ENCODE assay signal across 1 cellular context in the genomic region with DNA sequence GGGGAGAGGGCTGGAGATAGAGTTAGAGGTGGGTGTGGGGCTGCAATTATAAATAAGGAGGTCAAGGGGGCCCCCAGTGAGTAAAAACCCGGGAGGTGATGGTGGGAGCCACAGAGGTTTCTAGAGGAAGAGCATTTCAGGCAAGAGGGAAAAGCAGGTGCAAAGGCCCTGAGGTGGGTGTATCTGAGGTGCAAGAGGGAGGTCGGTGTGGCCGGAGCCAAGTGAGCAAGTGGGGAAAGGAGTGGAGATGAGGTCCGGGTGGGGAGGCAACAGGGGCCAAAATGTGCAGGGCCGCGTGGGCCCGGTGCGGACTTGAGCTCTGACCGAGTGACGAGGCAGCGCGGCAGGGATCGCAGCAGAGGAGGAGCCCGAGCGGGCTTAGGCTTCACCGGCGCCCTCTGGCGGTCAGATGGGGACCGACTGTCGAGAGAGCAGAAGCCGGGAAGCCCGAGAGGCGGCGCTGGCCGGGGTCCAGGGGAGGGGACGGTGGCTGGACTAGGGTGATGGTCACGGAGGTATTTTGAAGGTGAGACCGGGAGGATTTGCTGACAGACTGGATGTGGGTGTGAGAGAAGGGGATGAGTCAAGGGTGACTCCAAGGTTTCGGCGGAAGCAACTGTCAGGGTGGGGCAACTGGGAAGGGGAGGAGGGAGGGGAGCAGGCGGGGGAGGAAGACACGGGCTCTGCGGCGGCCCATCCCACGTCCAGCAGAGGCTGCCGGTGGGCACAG.
TF ChIP-seq lines count a peak whose summit lies in the region.

No MANE protein-coding gene starts in this region.

TF ChIP-seq in WTC11, 78 proteins besides CTCF, POLR2A, EP300 and RAD21 (continued from another document):
- TF ChIP-seq, protein P1, sequence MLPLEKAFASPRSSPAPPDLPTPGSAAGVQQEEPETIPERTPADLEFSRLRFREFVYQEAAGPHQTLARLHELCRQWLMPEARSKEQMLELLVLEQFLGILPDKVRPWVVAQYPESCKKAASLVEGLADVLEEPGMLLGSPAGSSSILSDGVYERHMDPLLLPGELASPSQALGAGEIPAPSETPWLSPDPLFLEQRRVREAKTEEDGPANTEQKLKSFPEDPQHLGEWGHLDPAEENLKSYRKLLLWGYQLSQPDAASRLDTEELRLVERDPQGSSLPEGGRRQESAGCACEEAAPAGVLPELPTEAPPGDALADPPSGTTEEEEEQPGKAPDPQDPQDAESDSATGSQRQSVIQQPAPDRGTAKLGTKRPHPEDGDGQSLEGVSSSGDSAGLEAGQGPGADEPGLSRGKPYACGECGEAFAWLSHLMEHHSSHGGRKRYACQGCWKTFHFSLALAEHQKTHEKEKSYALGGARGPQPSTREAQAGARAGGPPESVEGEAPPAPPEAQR (CRISPR knock-in tag; IDR thresholded peaks at IDR 0.05) = no peak
- TF ChIP-seq, protein P2, sequence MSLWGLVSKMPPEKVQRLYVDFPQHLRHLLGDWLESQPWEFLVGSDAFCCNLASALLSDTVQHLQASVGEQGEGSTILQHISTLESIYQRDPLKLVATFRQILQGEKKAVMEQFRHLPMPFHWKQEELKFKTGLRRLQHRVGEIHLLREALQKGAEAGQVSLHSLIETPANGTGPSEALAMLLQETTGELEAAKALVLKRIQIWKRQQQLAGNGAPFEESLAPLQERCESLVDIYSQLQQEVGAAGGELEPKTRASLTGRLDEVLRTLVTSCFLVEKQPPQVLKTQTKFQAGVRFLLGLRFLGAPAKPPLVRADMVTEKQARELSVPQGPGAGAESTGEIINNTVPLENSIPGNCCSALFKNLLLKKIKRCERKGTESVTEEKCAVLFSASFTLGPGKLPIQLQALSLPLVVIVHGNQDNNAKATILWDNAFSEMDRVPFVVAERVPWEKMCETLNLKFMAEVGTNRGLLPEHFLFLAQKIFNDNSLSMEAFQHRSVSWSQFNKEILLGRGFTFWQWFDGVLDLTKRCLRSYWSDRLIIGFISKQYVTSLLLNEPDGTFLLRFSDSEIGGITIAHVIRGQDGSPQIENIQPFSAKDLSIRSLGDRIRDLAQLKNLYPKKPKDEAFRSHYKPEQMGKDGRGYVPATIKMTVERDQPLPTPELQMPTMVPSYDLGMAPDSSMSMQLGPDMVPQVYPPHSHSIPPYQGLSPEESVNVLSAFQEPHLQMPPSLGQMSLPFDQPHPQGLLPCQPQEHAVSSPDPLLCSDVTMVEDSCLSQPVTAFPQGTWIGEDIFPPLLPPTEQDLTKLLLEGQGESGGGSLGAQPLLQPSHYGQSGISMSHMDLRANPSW (CRISPR knock-in tag; conservative IDR thresholded peaks at IDR 0.05; ENCODE audit: low read depth) = no peak
- 0 out of 2 replicates have a peak, but pooled peaks have one; percentile 18 for TF ChIP-seq ZNF423 (CRISPR knock-in tag; IDR thresholded peaks at IDR 0.05)
- no peak for TF ChIP-seq SMAD4 (CRISPR knock-in tag; IDR thresholded peaks at IDR 0.05)
- no peak for TF ChIP-seq CBFB (CRISPR knock-in tag; IDR thresholded peaks at IDR 0.05; ENCODE audit: low read depth)
- TF ChIP-seq FOXJ3 (CRISPR knock-in tag; IDR thresholded peaks at IDR 0.05; ENCODE audit: borderline replicate concordance) = no peak
- TF ChIP-seq GTF2I (CRISPR knock-in tag; conservative IDR thresholded peaks at IDR 0.05) = peak; percentile 100
- TF ChIP-seq FOXP1 (CRISPR knock-in tag; IDR thresholded peaks at IDR 0.05; ENCODE audit: borderline replicate concordance) = no peak
- peak; percentile 68 for TF ChIP-seq ZNF121 (CRISPR knock-in tag; IDR thresholded peaks at IDR 0.05)
- no peak for TF ChIP-seq TEAD4 (CRISPR knock-in tag; IDR thresholded peaks at IDR 0.05)
- TF ChIP-seq, protein P3, sequence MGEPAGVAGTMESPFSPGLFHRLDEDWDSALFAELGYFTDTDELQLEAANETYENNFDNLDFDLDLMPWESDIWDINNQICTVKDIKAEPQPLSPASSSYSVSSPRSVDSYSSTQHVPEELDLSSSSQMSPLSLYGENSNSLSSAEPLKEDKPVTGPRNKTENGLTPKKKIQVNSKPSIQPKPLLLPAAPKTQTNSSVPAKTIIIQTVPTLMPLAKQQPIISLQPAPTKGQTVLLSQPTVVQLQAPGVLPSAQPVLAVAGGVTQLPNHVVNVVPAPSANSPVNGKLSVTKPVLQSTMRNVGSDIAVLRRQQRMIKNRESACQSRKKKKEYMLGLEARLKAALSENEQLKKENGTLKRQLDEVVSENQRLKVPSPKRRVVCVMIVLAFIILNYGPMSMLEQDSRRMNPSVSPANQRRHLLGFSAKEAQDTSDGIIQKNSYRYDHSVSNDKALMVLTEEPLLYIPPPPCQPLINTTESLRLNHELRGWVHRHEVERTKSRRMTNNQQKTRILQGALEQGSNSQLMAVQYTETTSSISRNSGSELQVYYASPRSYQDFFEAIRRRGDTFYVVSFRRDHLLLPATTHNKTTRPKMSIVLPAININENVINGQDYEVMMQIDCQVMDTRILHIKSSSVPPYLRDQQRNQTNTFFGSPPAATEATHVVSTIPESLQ (CRISPR knock-in tag; IDR thresholded peaks at IDR 0.05) = no peak
- TF ChIP-seq ZNF219 (CRISPR knock-in tag; IDR thresholded peaks at IDR 0.05; ENCODE audit: borderline replicate concordance) = no peak
- no peak for TF ChIP-seq ETV6 (CRISPR knock-in tag; IDR thresholded peaks at IDR 0.05)
- no peak for TF ChIP-seq HMGA2 (CRISPR knock-in tag; IDR thresholded peaks at IDR 0.05)
- TF ChIP-seq, protein P4, sequence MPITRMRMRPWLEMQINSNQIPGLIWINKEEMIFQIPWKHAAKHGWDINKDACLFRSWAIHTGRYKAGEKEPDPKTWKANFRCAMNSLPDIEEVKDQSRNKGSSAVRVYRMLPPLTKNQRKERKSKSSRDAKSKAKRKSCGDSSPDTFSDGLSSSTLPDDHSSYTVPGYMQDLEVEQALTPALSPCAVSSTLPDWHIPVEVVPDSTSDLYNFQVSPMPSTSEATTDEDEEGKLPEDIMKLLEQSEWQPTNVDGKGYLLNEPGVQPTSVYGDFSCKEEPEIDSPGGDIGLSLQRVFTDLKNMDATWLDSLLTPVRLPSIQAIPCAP (CRISPR knock-in tag; IDR thresholded peaks at IDR 0.05) = no peak
- TF ChIP-seq NFATC4 (CRISPR knock-in tag; IDR thresholded peaks at IDR 0.05) = 0 out of 2 replicates have a peak, but pooled peaks have one; percentile 59
- TF ChIP-seq GRHL2 (CRISPR knock-in tag; IDR thresholded peaks at IDR 0.05; ENCODE audit: insufficient replicate concordance, severe bottlenecking) = no peak
- peak; percentile 67 for TF ChIP-seq ZNF671 (CRISPR knock-in tag; IDR thresholded peaks at IDR 0.05)
- no peak for TF ChIP-seq ATF1 (CRISPR knock-in tag; IDR thresholded peaks at IDR 0.05)
- TF ChIP-seq IRF2 (CRISPR knock-in tag; IDR thresholded peaks at IDR 0.05; ENCODE audit: borderline replicate concordance, low read depth) = no peak
- TF ChIP-seq, protein P5, sequence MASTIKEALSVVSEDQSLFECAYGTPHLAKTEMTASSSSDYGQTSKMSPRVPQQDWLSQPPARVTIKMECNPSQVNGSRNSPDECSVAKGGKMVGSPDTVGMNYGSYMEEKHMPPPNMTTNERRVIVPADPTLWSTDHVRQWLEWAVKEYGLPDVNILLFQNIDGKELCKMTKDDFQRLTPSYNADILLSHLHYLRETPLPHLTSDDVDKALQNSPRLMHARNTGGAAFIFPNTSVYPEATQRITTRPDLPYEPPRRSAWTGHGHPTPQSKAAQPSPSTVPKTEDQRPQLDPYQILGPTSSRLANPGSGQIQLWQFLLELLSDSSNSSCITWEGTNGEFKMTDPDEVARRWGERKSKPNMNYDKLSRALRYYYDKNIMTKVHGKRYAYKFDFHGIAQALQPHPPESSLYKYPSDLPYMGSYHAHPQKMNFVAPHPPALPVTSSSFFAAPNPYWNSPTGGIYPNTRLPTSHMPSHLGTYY (CRISPR knock-in tag; IDR thresholded peaks at IDR 0.05) = no peak
